ENCODE assay signal across 8 cellular contexts in genomic region chr12:7060353-7060954, GRCh38. TPM values are rescaled to one million over a fixed set of nuclear protein-coding genes. Genes with fewer than 3 reads are reported as not detected.
DNase-seq lines count a peak whose midpoint lies in the region; ATAC-seq and TF ChIP-seq lines count a peak whose summit lies in the region.

TSS of gene C1S (plus strand) at chr12:7060718. CDS start at chr12:7061913, 1,195 bp downstream.

- H3K27ac Mint-ChIP-seq in WTC11, result peak within 1 kb of the TSS; percentile 27; the same call in 1 of the 2 replicates

- peaks cover 17% of the 10 kb centered on the region for H3K4me1 Mint-ChIP-seq in WTC11

- H3K9me3 Mint-ChIP-seq in WTC11, result no peaks in the 10 kb centered on the region

- DNase-seq in GOT3 (lab: John Stamatoyannopoulos, UW) (peak; percentile 67), WTC11 (ENCODE audit: low spot score) (peak; percentile 42), left ventricle myocardium superior (peak; percentile 71), putamen (ENCODE audit: low spot score) (peak; percentile 13), NCI-H128 (lab: John Stamatoyannopoulos, UW; ENCODE audit: unreplicated experiment) (no peak), NCI-H2227 (lab: John Stamatoyannopoulos, UW; ENCODE audit: unreplicated experiment) (no peak)
- DNase-seq in stimulated activated CD4-positive, alpha-beta T cell treated with anti-CD3 and anti-CD28 coated beads, Interleukin-4, amount 100 ng/mL, for 4 hours, result no peak

- TF ChIP-seq CTCF in WTC11 (IDR thresholded peaks at IDR 0.05), result no peak

- POLR2A ChIA-PET in WTC11 (lab: Charles Lee), result interaction anchor here (0.7 to 1.7 kb wide), 2 partner anchors 48 to 50 kb away, joined by 3 to 7 read pairs; no protein-coding TSS in a partner anchor

- H3K4me3 Mint-ChIP-seq in WTC11, result peak within 1 kb of the TSS; percentile 46

- CTCF ChIA-PET in WTC11 (lab: Charles Lee), result interaction anchor here (1.0 to 3.2 kb wide), 14 partner anchors 9 to 191 kb away, joined by 3 to 48 read pairs (median 5); partner anchors contain the start of genes C1RL, LPCAT3 and PEX5

- H3K36me3 Mint-ChIP-seq in WTC11, result no peaks in the 10 kb centered on the region

- intact Hi-C loops in left ventricle myocardium superior (cut with micrococcal nuclease), result loop anchor here (10.0 kb wide), 1 partner anchor 54 kb away; no protein-coding TSS in a partner anchor

- ATAC-seq in WTC11, result peak; percentile 92
- peak; percentile 98 for ATAC-seq in left ventricle myocardium superior
- no peak for ATAC-seq in HG03521 (IDR thresholded peaks at IDR 0.05; ENCODE audit: unreplicated experiment)

- H3K27me3 Mint-ChIP-seq in WTC11 (ENCODE audit: low read depth), result peaks cover 2% of the 10 kb centered on the region; the same call in 1 of the 2 replicates

TF ChIP-seq in WTC11, 78 proteins besides CTCF, POLR2A, EP300 and RAD21:
- no peak for TF ChIP-seq SP1 (CRISPR knock-in tag; conservative IDR thresholded peaks at IDR 0.05)
- TF ChIP-seq NFE2L1 (CRISPR knock-in tag; IDR thresholded peaks at IDR 0.05), result peak; percentile 94
- no peak for TF ChIP-seq RELA (CRISPR knock-in tag; IDR thresholded peaks at IDR 0.05; ENCODE audit: borderline replicate concordance)
- no peak for TF ChIP-seq HMGA2 (CRISPR knock-in tag; IDR thresholded peaks at IDR 0.05)
- 0 out of 2 replicates have a peak, but pooled peaks have one; percentile 31 for TF ChIP-seq HMGXB4 (CRISPR knock-in tag; IDR thresholded peaks at IDR 0.05)
- no peak for TF ChIP-seq SMAD4 (CRISPR knock-in tag; IDR thresholded peaks at IDR 0.05)
- no peak for TF ChIP-seq IRF1 (CRISPR knock-in tag; IDR thresholded peaks at IDR 0.05)

RNA-seq across cellular contexts. Expression of gene C1S, which starts in this region (rescaled TPM):
- 6.2 to 8.8 TPM (median 7.6 TPM) in 3 replicates for total RNA-seq in WTC11 (2021)
- total RNA-seq in left ventricle myocardium superior, result 116 TPM

Comparison
In these comparisons a context has a peak if more than half of its experiments do, and no peak if none do; other contexts are left out.
1. RNA of gene C1S (total RNA-seq): 116 TPM in left ventricle myocardium superior (single experiment); 6.2 to 8.8 TPM in WTC11; every median in the first group is over 10 times any median in the second.
2. DNase-seq: peak in GOT3 (single experiment), WTC11 (single experiment), left ventricle myocardium superior (single experiment) and putamen (single experiment); none in stimulated activated CD4-positive, alpha-beta T cell treated with anti-CD3 and anti-CD28 coated beads, Interleukin-4, amount 100 ng/mL, for 4 hours (0 of 2), NCI-H128 (single experiment) and NCI-H2227 (single experiment).